Comparison of ENCODE assay signal across 31 cellular contexts in genomic region chr12:81596558-81596957, GRCh38.
DNase-seq lines count a peak whose midpoint lies in the region; ATAC-seq and TF ChIP-seq lines count a peak whose summit lies in the region.
"Had no signal": no experiment of that assay in that cellular context is flagged by ENCODE, and none has a peak within 500 bp of the region (broad histone marks: within the 10 kb centered on the region; RNA-seq: fewer than 3 reads in every experiment).

No MANE protein-coding gene starts in this region.

- DNase-seq in SHP77 (lab: John Stamatoyannopoulos, UW) (peak; percentile 12 to 13), SHP77 treated with DMSO at 0.1 percent for 48 hours (lab: John Stamatoyannopoulos, UW) (no peak), NCI-H2081 (lab: John Stamatoyannopoulos, UW) (peak; percentile 50 to 71), NCI-H748 treated with DMSO at 0.1 percent for 48 hours (lab: John Stamatoyannopoulos, UW) (peak; percentile 51)
- no peak for DNase-seq in CD8-positive, alpha-beta T cell
- DNase-seq: activated CD4-positive, alpha-beta memory T cell treated with anti-CD3 and anti-CD28 coated beads, Interleukin-2, amount 10 ng/mL, durations not matched to agents 7 days and 5 days; activated CD8-positive, alpha-beta memory T cell treated with anti-CD3 and anti-CD28 coated beads, Interleukin-2, amount 50 U/mL, for 4 hours; activated naive CD4-positive, alpha-beta T cell treated with anti-CD3 and anti-CD28 coated beads for 36 hours; adrenal gland; body of pancreas; esophagus squamous epithelium; foreskin keratinocyte; GDM1; heart left ventricle; islet precursor cell; Kasumi-1; left ventricle myocardium inferior; mesendoderm; MV-4-11; pancreas; PC-9; retina; stimulated activated naive B cell treated with anti-CD40 and anti-IgM and Interleukin-4, amounts not matched to agents 10 μg/mL and 1 μg/mL and 100 μg/mL, for 72 hours; substantia nigra had no signal

- TF ChIP-seq CTCF in brain (conservative IDR thresholded peaks at IDR 0.05) = no peak
- TF ChIP-seq CTCF in CD8-positive, alpha-beta T cell (IDR thresholded peaks at IDR 0.05) = no peak

- intact Hi-C loops in CD8-positive, alpha-beta T cell (cut with DNase I, micrococcal nuclease) = no loop called here

- peak overlapping the region; percentile 14 to 85 (median 68) for H3K4me3 Mint-ChIP-seq in brain
- no peak overlapping the region for H3K4me3 Mint-ChIP-seq in CD8-positive, alpha-beta T cell
- H3K4me3 Mint-ChIP-seq: activated CD4-positive, alpha-beta memory T cell treated with anti-CD3 and anti-CD28 coated beads, Interleukin-2, amount 10 ng/mL, durations not matched to agents 7 days and 5 days; activated naive CD4-positive, alpha-beta T cell treated with anti-CD3 and anti-CD28 coated beads for 36 hours; neural crest cell; stimulated activated naive B cell treated with anti-CD40 and anti-IgM and Interleukin-4, amounts not matched to agents 10 μg/mL and 1 μg/mL and 100 μg/mL, for 72 hours; T-helper 2 cell treated with Interferon-gamma antibody and Interleukin-4, amounts not matched to agents 5 μg/mL and 100 μg/mL, for 36 hours; type B pancreatic cell had no signal

- H3K4me1 ChIP-seq in CD8-positive, alpha-beta T cell (ENCODE audit: insufficient read depth, low read length) = no peaks in the 10 kb centered on the region
- H3K4me1 ChIP-seq: adrenal gland, body of pancreas, esophagus squamous epithelium, foreskin keratinocyte, heart left ventricle, left ventricle myocardium inferior, pancreas had no signal

- peaks cover 5% of the 10 kb centered on the region for H3K36me3 Mint-ChIP-seq in brain
- no peaks in the 10 kb centered on the region for H3K36me3 Mint-ChIP-seq in CD8-positive, alpha-beta T cell
- H3K36me3 Mint-ChIP-seq: stimulated activated naive B cell treated with anti-CD40 and anti-IgM and Interleukin-4, amounts not matched to agents 10 μg/mL and 1 μg/mL and 100 μg/mL, for 72 hours; type B pancreatic cell had no signal

- no peaks in the 10 kb centered on the region for H3K9me3 ChIP-seq in CD8-positive, alpha-beta T cell (ENCODE audit: low read length)
- H3K9me3 ChIP-seq: adrenal gland, body of pancreas, esophagus squamous epithelium, heart left ventricle, left ventricle myocardium inferior, pancreas had no signal

- no peaks in the 10 kb centered on the region for H3K36me3 ChIP-seq in CD8-positive, alpha-beta T cell (ENCODE audit: insufficient read depth, low read length)
- H3K36me3 ChIP-seq: adrenal gland, esophagus squamous epithelium, heart left ventricle, left ventricle myocardium inferior, pancreas had no signal

- CTCF ChIA-PET in CD8-positive, alpha-beta T cell (lab: Charles Lee) = no interaction called here

- no peaks in the 10 kb centered on the region for H3K27me3 Mint-ChIP-seq in brain
- no peaks in the 10 kb centered on the region for H3K27me3 Mint-ChIP-seq in CD8-positive, alpha-beta T cell (ENCODE audit: low read depth)
- H3K27me3 Mint-ChIP-seq: activated CD4-positive, alpha-beta memory T cell treated with anti-CD3 and anti-CD28 coated beads, Interleukin-2, amount 10 ng/mL, durations not matched to agents 7 days and 5 days; stimulated activated naive B cell treated with anti-CD40 and anti-IgM and Interleukin-4, amounts not matched to agents 10 μg/mL and 1 μg/mL and 100 μg/mL, for 72 hours; type B pancreatic cell had no signal

- H3K27ac ChIP-seq in CD8-positive, alpha-beta T cell (ENCODE audit: low read depth, low read length) = no peak overlapping the region
- H3K27ac ChIP-seq: adrenal gland, body of pancreas, esophagus squamous epithelium, foreskin keratinocyte, heart left ventricle, left ventricle myocardium inferior, pancreas, PC-9, skin epidermis had no signal

- peaks cover 0 to 9% (median 0%) of the 10 kb centered on the region in 5 experiments for H3K9me3 Mint-ChIP-seq in brain
- no peaks in the 10 kb centered on the region for H3K9me3 Mint-ChIP-seq in CD8-positive, alpha-beta T cell
- H3K9me3 Mint-ChIP-seq: activated naive CD4-positive, alpha-beta T cell treated with anti-CD3 and anti-CD28 coated beads for 36 hours; T-helper 2 cell treated with Interferon-gamma antibody and Interleukin-4, amounts not matched to agents 5 μg/mL and 100 μg/mL, for 36 hours; type B pancreatic cell had no signal

- POLR2A ChIA-PET in CD8-positive, alpha-beta T cell (lab: Charles Lee) = no interaction called here

- H3K27me3 ChIP-seq in CD8-positive, alpha-beta T cell (ENCODE audit: insufficient read depth, low read length) = no peaks in the 10 kb centered on the region
- H3K27me3 ChIP-seq: adrenal gland, body of pancreas, esophagus squamous epithelium, foreskin keratinocyte, heart left ventricle, pancreas had no signal

- H3K4me3 ChIP-seq in CD8-positive, alpha-beta T cell (ENCODE audit: low read depth, low read length) = no peak overlapping the region
- H3K4me3 ChIP-seq: adrenal gland, body of pancreas, esophagus squamous epithelium, heart left ventricle, left ventricle myocardium inferior, pancreas, PC-9, skin epidermis had no signal

- ATAC-seq in CD8-positive, alpha-beta T cell = no peak
- no peak for ATAC-seq in HG03280 (IDR thresholded peaks at IDR 0.05; ENCODE audit: unreplicated experiment)
- ATAC-seq in GM21528 (IDR thresholded peaks at IDR 0.05; ENCODE audit: low FRiP score, unreplicated experiment) = no peak
- ATAC-seq: body of pancreas; foreskin keratinocyte; heart left ventricle; pancreas; stimulated activated naive B cell treated with anti-CD40 and anti-IgM and Interleukin-4, amounts not matched to agents 10 μg/mL and 1 μg/mL and 100 μg/mL, for 72 hours had no signal

- peaks cover 29% of the 10 kb centered on the region for H3K4me1 Mint-ChIP-seq in brain
- no peaks in the 10 kb centered on the region for H3K4me1 Mint-ChIP-seq in CD8-positive, alpha-beta T cell (ENCODE audit: low read depth)
- H3K4me1 Mint-ChIP-seq: activated CD4-positive, alpha-beta memory T cell treated with anti-CD3 and anti-CD28 coated beads, Interleukin-2, amount 10 ng/mL, durations not matched to agents 7 days and 5 days; neural crest cell; stimulated activated naive B cell treated with anti-CD40 and anti-IgM and Interleukin-4, amounts not matched to agents 10 μg/mL and 1 μg/mL and 100 μg/mL, for 72 hours had no signal

- peak overlapping the region; percentile 5 to 94 (median 51) for H3K27ac Mint-ChIP-seq in brain
- no peak overlapping the region for H3K27ac Mint-ChIP-seq in CD8-positive, alpha-beta T cell
- H3K27ac Mint-ChIP-seq: activated CD4-positive, alpha-beta memory T cell treated with anti-CD3 and anti-CD28 coated beads, Interleukin-2, amount 10 ng/mL, durations not matched to agents 7 days and 5 days; activated naive CD4-positive, alpha-beta T cell treated with anti-CD3 and anti-CD28 coated beads for 36 hours; stimulated activated naive B cell treated with anti-CD40 and anti-IgM and Interleukin-4, amounts not matched to agents 10 μg/mL and 1 μg/mL and 100 μg/mL, for 72 hours; T-helper 2 cell treated with Interferon-gamma antibody and Interleukin-4, amounts not matched to agents 5 μg/mL and 100 μg/mL, for 36 hours; type B pancreatic cell had no signal

Comparison
In these comparisons a context has a peak if more than half of its experiments do, and no peak if none do; other contexts are left out.
1. DNase-seq: peak in SHP77 (2 of 2), NCI-H2081 (2 of 2) and NCI-H748 treated with DMSO at 0.1 percent for 48 hours (single experiment); none in SHP77 treated with DMSO at 0.1 percent for 48 hours (single experiment) and CD8-positive, alpha-beta T cell (0 of 7).